9 cellular contexts compared by ENCODE assay signal in genomic region chr5:136062563-136063274, GRCh38. TPM values are rescaled to one million over a fixed set of nuclear protein-coding genes. Genes with fewer than 3 reads are reported as not detected.
DNase-seq lines count a peak whose midpoint lies in the region; ATAC-seq and TF ChIP-seq lines count a peak whose summit lies in the region.
"Had no signal": no experiment of that assay in that cellular context is flagged by ENCODE, and none has a peak within 500 bp of the region (broad histone marks: within the 10 kb centered on the region; RNA-seq: fewer than 3 reads in every experiment).

No MANE protein-coding gene starts in this region.

- no peak for TF ChIP-seq POLR2A in breast epithelium (IDR thresholded peaks at IDR 0.05)

- no peak overlapping the region for H3K4me2 ChIP-seq in Loucy (ENCODE audit: low read depth, low read length, poor library complexity, severe bottlenecking)

- H3K27me3 Mint-ChIP-seq in MCF 10A (ENCODE audit: insufficient read depth, unreplicated experiment), result no peaks in the 10 kb centered on the region
- H3K27me3 Mint-ChIP-seq in activated CD8-positive, alpha-beta memory T cell treated with anti-CD3 and anti-CD28 coated beads, Interleukin-2, amount 10 ng/mL, durations not matched to agents 7 days and 5 days, result peaks cover 3% of the 10 kb centered on the region

- BruUV-seq in MCF 10A (replicated peaks; lab: Mats Ljungman, UMichigan), result no TSS peak

- peaks cover 27% of the 10 kb centered on the region for H3K4me1 Mint-ChIP-seq in MCF 10A (ENCODE audit: insufficient read depth, unreplicated experiment)
- no peaks in the 10 kb centered on the region for H3K4me1 Mint-ChIP-seq in activated CD8-positive, alpha-beta memory T cell treated with anti-CD3 and anti-CD28 coated beads, Interleukin-2, amount 10 ng/mL, durations not matched to agents 7 days and 5 days

- H3K27ac Mint-ChIP-seq in MCF 10A (ENCODE audit: low read depth, unreplicated experiment), result no peak overlapping the region
- no peak overlapping the region for H3K27ac Mint-ChIP-seq in activated CD8-positive, alpha-beta memory T cell treated with anti-CD3 and anti-CD28 coated beads, Interleukin-2, amount 10 ng/mL, durations not matched to agents 7 days and 5 days

- CTCF ChIA-PET in MCF 10A (lab: Yijun Ruan, JAX), result interaction anchor here (0.5 to 6.3 kb wide), 46 partner anchors 8 to 2000 kb away, joined by 3 to 51 read pairs (median 4); partner anchors contain the start of gene SMAD5
- CTCF ChIA-PET in activated CD8-positive, alpha-beta memory T cell treated with anti-CD3 and anti-CD28 coated beads, Interleukin-2, amount 10 ng/mL, durations not matched to agents 7 days and 5 days (lab: Charles Lee), result interaction anchor here (0.7 to 1.2 kb wide), 7 partner anchors 12 to 172 kb away, joined by 3 to 4 read pairs (median 3); no protein-coding TSS in a partner anchor

- H3K9ac ChIP-seq in Loucy (ENCODE audit: low read depth, low read length, poor library complexity, severe bottlenecking), result no peak overlapping the region

- no peak overlapping the region for H3K27ac ChIP-seq in breast epithelium

- no peaks in the 10 kb centered on the region for H3K79me2 ChIP-seq in Loucy (ENCODE audit: insufficient read depth, low read length)

- DNase-seq in MCF 10A (ENCODE audit: unreplicated experiment) (peak; percentile 79), breast epithelium (ENCODE audit: low spot score in 2 of 2) (no peak), left lobe of liver (ENCODE audit: low spot score) (no peak), activated gamma-delta T cell (lab: John Stamatoyannopoulos, UW) (no peak), sciatic nerve (ENCODE audit: low spot score) (no peak)
- no peak for DNase-seq in activated CD8-positive, alpha-beta memory T cell treated with anti-CD3 and anti-CD28 coated beads, Interleukin-2, amount 10 ng/mL, durations not matched to agents 7 days and 5 days

- H3K4me3 Mint-ChIP-seq in MCF 10A (ENCODE audit: unreplicated experiment), result no peak overlapping the region
- H3K4me3 Mint-ChIP-seq in activated CD8-positive, alpha-beta memory T cell treated with anti-CD3 and anti-CD28 coated beads, Interleukin-2, amount 10 ng/mL, durations not matched to agents 7 days and 5 days, result no peak overlapping the region

- H3K36me3 ChIP-seq in breast epithelium (no peaks in the 10 kb centered on the region), Loucy (ENCODE audit: insufficient read depth, low read length) (no peaks in the 10 kb centered on the region)
- H3K36me3 ChIP-seq: HAP-1 had no signal

- H3K4me3 ChIP-seq in breast epithelium, result no peak overlapping the region
- H3K4me3 ChIP-seq in Loucy (ENCODE audit: low read length, poor library complexity, severe bottlenecking), result no peak overlapping the region
- H3K4me3 ChIP-seq: HAP-1 had no signal

- H3F3A ChIP-seq in Loucy (ENCODE audit: low read depth), result no peaks in the 10 kb centered on the region

- H3K27me3 ChIP-seq in breast epithelium, result no peaks in the 10 kb centered on the region
- no peaks in the 10 kb centered on the region for H3K27me3 ChIP-seq in Loucy (ENCODE audit: insufficient read depth, low read length, poor library complexity, severe bottlenecking)

- H3K4me1 ChIP-seq in breast epithelium (no peaks in the 10 kb centered on the region), Loucy (ENCODE audit: insufficient read depth, low read length, poor library complexity, severe bottlenecking) (no peaks in the 10 kb centered on the region)
- H3K4me1 ChIP-seq: HAP-1 had no signal

- H3K9me3 Mint-ChIP-seq in MCF 10A (ENCODE audit: unreplicated experiment), result no peaks in the 10 kb centered on the region
- no peaks in the 10 kb centered on the region for H3K9me3 Mint-ChIP-seq in activated CD8-positive, alpha-beta memory T cell treated with anti-CD3 and anti-CD28 coated beads, Interleukin-2, amount 10 ng/mL, durations not matched to agents 7 days and 5 days (ENCODE audit: low read depth)

- H2AFZ ChIP-seq in Loucy (ENCODE audit: low read length), result no peak overlapping the region

- H3K9me3 ChIP-seq in breast epithelium (no peaks in the 10 kb centered on the region), Loucy (ENCODE audit: insufficient read depth, low read depth, low read length) (no peaks in the 10 kb centered on the region)
- H3K9me3 ChIP-seq: HAP-1 had no signal

- H3K36me3 Mint-ChIP-seq in MCF 10A (ENCODE audit: insufficient read depth, unreplicated experiment), result peaks cover 87% of the 10 kb centered on the region
- no peaks in the 10 kb centered on the region for H3K36me3 Mint-ChIP-seq in activated CD8-positive, alpha-beta memory T cell treated with anti-CD3 and anti-CD28 coated beads, Interleukin-2, amount 10 ng/mL, durations not matched to agents 7 days and 5 days

- ATAC-seq in GM21576 (IDR thresholded peaks at IDR 0.05; ENCODE audit: unreplicated experiment) (peak; percentile 78), left lobe of liver (peak; percentile 65), sciatic nerve (no peak)
- peak; percentile 57 for ATAC-seq in activated CD8-positive, alpha-beta memory T cell treated with anti-CD3 and anti-CD28 coated beads, Interleukin-2, amount 10 ng/mL, durations not matched to agents 7 days and 5 days

- H4K20me1 ChIP-seq in Loucy (ENCODE audit: insufficient read depth, low read length, poor library complexity, severe bottlenecking), result no peaks in the 10 kb centered on the region

- intact Hi-C loops in MCF 10A (cut with micrococcal nuclease), result loop anchor here (1.0 kb wide), 3 partner anchors 96 to 175 kb away; no protein-coding TSS in a partner anchor
- intact Hi-C loops in breast epithelium (cut with DNase I; ENCODE audit: low total_unique reads), result no loop called here
- intact Hi-C loops in sciatic nerve (cut with DNase I), result no loop called here

- POLR2A ChIA-PET in MCF 10A (lab: Yijun Ruan, JAX), result interaction anchor here (0.6 to 19.5 kb wide), 9 partner anchors 9 to 501 kb away, joined by 3 to 364 read pairs (median 5); partner anchors contain the start of gene TGFBI

- no peaks in the 10 kb centered on the region for H3K9me2 ChIP-seq in Loucy (replicated peaks; ENCODE audit: low read depth, low read length)

- TF ChIP-seq CTCF in MCF 10A (IDR thresholded peaks at IDR 0.05; ENCODE audit: unreplicated experiment) (peak; percentile 80), breast epithelium (IDR thresholded peaks at IDR 0.05) (peak in 1 of 3 donors; percentile 32), Loucy (conservative IDR thresholded peaks at IDR 0.05; ENCODE audit: low read length) (peak; percentile 81)

RNA-seq across cellular contexts. Expression of gene TGFBI, which starts 33.9 kb away (rescaled TPM):
- total RNA-seq in MCF 10A (2022) (623 and 892 TPM in 2 replicates), breast epithelium (100 to 1,000 TPM in 1 of 3 donors, 10 to 100 TPM in 2; 40.4 to 145 (median 45.2) TPM), left lobe of liver (49.3 TPM), sciatic nerve (232 TPM)
- total RNA-seq in activated CD8-positive, alpha-beta memory T cell treated with anti-CD3 and anti-CD28 coated beads, Interleukin-2, amount 10 ng/mL, durations not matched to agents 7 days and 5 days, result under 1 TPM; 0.26 to 0.42 TPM

Comparison
In these comparisons a context has a peak if more than half of its experiments do, and no peak if none do; other contexts are left out.
1. RNA of gene TGFBI, which starts 33.9 kb away (total RNA-seq): 623 to 892 TPM in MCF 10A, 232 TPM in sciatic nerve (single experiment), 49.3 TPM in left lobe of liver (single experiment) and 40.4 to 145 TPM in breast epithelium; 0.26 to 0.42 TPM in activated CD8-positive, alpha-beta memory T cell treated with anti-CD3 and anti-CD28 coated beads, Interleukin-2, amount 10 ng/mL, durations not matched to agents 7 days and 5 days; every median in the first group is over 10 times any median in the second.